In the genomic region with DNA sequence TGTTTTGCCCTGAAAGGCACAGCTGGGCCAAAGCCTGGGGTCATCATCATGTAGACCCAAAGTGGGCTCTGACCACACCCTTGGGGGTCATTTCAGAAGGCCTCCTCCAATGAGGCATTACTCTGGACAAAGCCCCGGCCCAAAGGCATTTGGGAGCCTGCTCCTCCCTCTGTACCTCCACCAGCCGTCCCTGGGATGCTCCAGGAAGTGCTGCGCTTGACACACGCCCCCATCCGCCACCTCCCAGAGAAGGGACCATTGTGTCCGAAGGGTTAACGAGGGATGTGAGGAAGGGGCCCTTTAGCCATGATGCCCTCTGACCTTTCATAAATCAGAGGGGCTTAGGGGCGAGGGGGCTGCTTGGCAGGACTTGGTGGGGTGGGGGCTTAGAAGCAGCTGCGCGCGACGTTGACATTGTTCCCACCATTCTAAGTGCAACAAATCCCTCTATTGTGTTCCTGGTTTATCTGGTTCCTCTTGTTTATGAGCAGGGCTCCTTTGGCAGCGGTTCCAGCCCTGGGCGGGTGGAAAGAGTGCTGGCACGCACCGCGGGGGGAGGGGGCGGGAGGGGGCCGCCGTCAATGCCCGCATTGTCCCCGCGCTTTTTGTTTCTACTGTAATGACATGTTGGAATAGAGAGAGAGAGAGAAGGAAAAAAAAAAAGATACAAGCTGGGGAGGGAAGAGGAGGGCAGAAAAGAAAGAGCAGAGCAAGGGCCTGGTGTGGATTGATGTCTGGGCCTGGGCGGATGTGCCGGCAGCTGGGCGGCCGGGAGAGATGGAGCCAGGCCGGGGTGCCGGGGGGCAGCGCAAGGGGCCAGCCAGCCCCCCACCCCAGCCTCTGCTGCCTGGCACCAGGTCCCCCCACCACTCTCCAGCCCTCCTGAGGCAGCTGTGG, we compare ENCODE assay signal across 1 cellular context.
TF ChIP-seq lines count a peak whose summit lies in the region.

No MANE protein-coding gene starts in this region.

TF ChIP-seq in HepG2, 621 proteins besides CTCF, POLR2A, EP300 and RAD21:
- TF ChIP-seq GABPA (IDR thresholded peaks at IDR 0.05; ENCODE audit: low read depth, low read length), result no peak
- TF ChIP-seq GABPA (CRISPR knock-in tag; IDR thresholded peaks at IDR 0.05; ENCODE audit: low read depth), result peak; percentile 50
- peak; percentile 41; the same call in 1 of the 2 replicates for TF ChIP-seq PATZ1 (CRISPR knock-in tag; IDR thresholded peaks at IDR 0.05)
- no peak for TF ChIP-seq HHEX (CRISPR knock-in tag; IDR thresholded peaks at IDR 0.05)
- no peak for TF ChIP-seq CBX1 (IDR thresholded peaks at IDR 0.05; ENCODE audit: low read depth)
- peak; percentile 17; the same call in 1 of the 2 replicates for TF ChIP-seq GATAD2A (CRISPR knock-in tag; IDR thresholded peaks at IDR 0.05)
- peak; percentile 24; the same call in 1 of the 2 replicates for TF ChIP-seq ZNF652 (CRISPR knock-in tag; IDR thresholded peaks at IDR 0.05; ENCODE audit: borderline replicate concordance, low read depth)
TF ChIP-seq in HepG2: peak in this region for 4.
